Comparison of ENCODE assay signal across 9 cellular contexts in genomic region chr2:159185401-159186130, GRCh38.
DNase-seq lines count a peak whose midpoint lies in the region; ATAC-seq and TF ChIP-seq lines count a peak whose summit lies in the region.
"Had no signal": no experiment of that assay in that cellular context is flagged by ENCODE, and none has a peak within 500 bp of the region (broad histone marks: within the 10 kb centered on the region; RNA-seq: fewer than 3 reads in every experiment).

No MANE protein-coding gene starts in this region.

- H3K4me3 Mint-ChIP-seq in stimulated activated naive CD8-positive, alpha-beta T cell treated with anti-CD3 and anti-CD28 coated beads, Interleukin-15, amount 100 ng/mL, for 72 hours, result no peak overlapping the region
- no peak overlapping the region for H3K4me3 Mint-ChIP-seq in activated CD4-positive, alpha-beta memory T cell treated with anti-CD3 and anti-CD28 coated beads, Interleukin-2, amount 10 ng/mL, durations not matched to agents 7 days and 5 days
- H3K4me3 Mint-ChIP-seq in glutamatergic neuron (ENCODE audit: unreplicated experiment), result no peak overlapping the region

- CTCF ChIA-PET in AG04449 (lab: Yijun Ruan, JAX), result interaction anchor here (1.4 to 2.9 kb wide), 5 partner anchors 10 to 283 kb away, joined by 4 to 8 read pairs (median 5); no protein-coding TSS in a partner anchor
- CTCF ChIA-PET in activated CD4-positive, alpha-beta memory T cell treated with anti-CD3 and anti-CD28 coated beads, Interleukin-2, amount 10 ng/mL, durations not matched to agents 7 days and 5 days (lab: Charles Lee), result no interaction called here

- no peak overlapping the region for H3K4me3 ChIP-seq in AG04449 (ENCODE audit: low read depth, low read length)
- no peak overlapping the region for H3K4me3 ChIP-seq in OCI-LY1 (ENCODE audit: low read depth, low read length, poor library complexity, severe bottlenecking)
- no peak overlapping the region for H3K4me3 ChIP-seq in foreskin fibroblast (ENCODE audit: low read depth in 1 of 2, low read length in 2 of 2)

- POLR2A ChIA-PET in AG04449 (lab: Yijun Ruan, JAX), result interaction anchor here (0.6 kb wide), 1 partner anchor 187 kb away, joined by 3 read pairs; no protein-coding TSS in a partner anchor
- POLR2A ChIA-PET in activated CD4-positive, alpha-beta memory T cell treated with anti-CD3 and anti-CD28 coated beads, Interleukin-2, amount 10 ng/mL, durations not matched to agents 7 days and 5 days (lab: Charles Lee), result interaction anchor here (0.9 kb wide), 1 partner anchor 527 kb away, joined by 3 read pairs; the partner anchor contains the start of gene MARCHF7

- no peaks in the 10 kb centered on the region for H3F3A ChIP-seq in OCI-LY1 (ENCODE audit: insufficient read depth, low read length)

- no peaks in the 10 kb centered on the region for H3K9me2 ChIP-seq in OCI-LY1 (ENCODE audit: low read depth, low read length)

- no peak overlapping the region for H3K27ac ChIP-seq in OCI-LY1 (ENCODE audit: low read depth, low read length, poor library complexity, severe bottlenecking)
- H3K27ac ChIP-seq: epithelial cell of prostate had no signal

- H3K9me3 Mint-ChIP-seq in stimulated activated naive CD8-positive, alpha-beta T cell treated with anti-CD3 and anti-CD28 coated beads, Interleukin-15, amount 100 ng/mL, for 72 hours, result no peaks in the 10 kb centered on the region
- no peaks in the 10 kb centered on the region for H3K9me3 Mint-ChIP-seq in activated CD4-positive, alpha-beta memory T cell treated with anti-CD3 and anti-CD28 coated beads, Interleukin-2, amount 10 ng/mL, durations not matched to agents 7 days and 5 days
- peaks cover 2% of the 10 kb centered on the region for H3K9me3 Mint-ChIP-seq in glutamatergic neuron (ENCODE audit: unreplicated experiment)

- no peak overlapping the region for H3K27ac Mint-ChIP-seq in stimulated activated naive CD8-positive, alpha-beta T cell treated with anti-CD3 and anti-CD28 coated beads, Interleukin-15, amount 100 ng/mL, for 72 hours
- no peak overlapping the region for H3K27ac Mint-ChIP-seq in activated CD4-positive, alpha-beta memory T cell treated with anti-CD3 and anti-CD28 coated beads, Interleukin-2, amount 10 ng/mL, durations not matched to agents 7 days and 5 days
- H3K27ac Mint-ChIP-seq in glutamatergic neuron (ENCODE audit: unreplicated experiment), result no peak overlapping the region

- no peaks in the 10 kb centered on the region for H4K20me1 ChIP-seq in OCI-LY1 (ENCODE audit: insufficient read depth, low read length)

- in situ Hi-C loops in GM13977 (cut with MboI; ENCODE audit: low pct_unique_long_range_greater_than_20kb, low sequenced_read_pairs, unreplicated experiment), result no loop called here

- no peaks in the 10 kb centered on the region for H3K36me3 ChIP-seq in OCI-LY1 (ENCODE audit: insufficient read depth, low read length)

- TF ChIP-seq CTCF in AG04449 (IDR thresholded peaks at IDR 0.05; ENCODE audit: insufficient read depth, low read length, missing control alignments) (peak; percentile 38), GM13977 (IDR thresholded peaks at IDR 0.05; ENCODE audit: extremely low read depth, insufficient read depth, missing control alignments) (peak; percentile 47), OCI-LY1 (IDR thresholded peaks at IDR 0.05; ENCODE audit: low read length) (peak; percentile 42; the same call in 1 of the 2 replicates), foreskin fibroblast (IDR thresholded peaks at IDR 0.05; ENCODE audit: low read depth, low read length) (peak; percentile 46), glutamatergic neuron (IDR thresholded peaks at IDR 0.05; ENCODE audit: partially characterized antibody, unreplicated experiment) (no peak)

- H3K36me3 Mint-ChIP-seq in activated CD4-positive, alpha-beta memory T cell treated with anti-CD3 and anti-CD28 coated beads, Interleukin-2, amount 10 ng/mL, durations not matched to agents 7 days and 5 days (ENCODE audit: low read depth), result no peaks in the 10 kb centered on the region
- peaks cover 5% of the 10 kb centered on the region for H3K36me3 Mint-ChIP-seq in glutamatergic neuron (ENCODE audit: unreplicated experiment)

- no peaks in the 10 kb centered on the region for H3K27me3 ChIP-seq in OCI-LY1 (ENCODE audit: insufficient read depth, low read length)

- no peaks in the 10 kb centered on the region for H3K79me2 ChIP-seq in OCI-LY1 (ENCODE audit: insufficient read depth, low read length)

- peaks cover 7% of the 10 kb centered on the region for H3K4me1 Mint-ChIP-seq in stimulated activated naive CD8-positive, alpha-beta T cell treated with anti-CD3 and anti-CD28 coated beads, Interleukin-15, amount 100 ng/mL, for 72 hours
- H3K4me1 Mint-ChIP-seq in activated CD4-positive, alpha-beta memory T cell treated with anti-CD3 and anti-CD28 coated beads, Interleukin-2, amount 10 ng/mL, durations not matched to agents 7 days and 5 days, result peaks cover 3% of the 10 kb centered on the region
- H3K4me1 Mint-ChIP-seq in glutamatergic neuron (ENCODE audit: low read depth, unreplicated experiment), result peaks cover 2% of the 10 kb centered on the region

- DNase-seq in AG04449 (ENCODE audit: low read depth, low spot score), result no peak
- DNase-seq in GM13977 (ENCODE audit: low spot score), result peak; percentile 63
- peak in 1 of 2 donors; percentile 37 for DNase-seq in foreskin fibroblast
- DNase-seq in stimulated activated naive CD8-positive, alpha-beta T cell treated with anti-CD3 and anti-CD28 coated beads, Interleukin-15, amount 100 ng/mL, for 72 hours, result no peak
- DNase-seq in activated CD4-positive, alpha-beta memory T cell treated with anti-CD3 and anti-CD28 coated beads, Interleukin-2, amount 10 ng/mL, durations not matched to agents 7 days and 5 days, result no peak
- DNase-seq in glutamatergic neuron, result no peak

- ATAC-seq in HG02852 (IDR thresholded peaks at IDR 0.05; ENCODE audit: unreplicated experiment), result peak; percentile 65
- ATAC-seq in stimulated activated naive CD8-positive, alpha-beta T cell treated with anti-CD3 and anti-CD28 coated beads, Interleukin-15, amount 100 ng/mL, for 72 hours, result peak; percentile 45

- no peak overlapping the region for H3K4me2 ChIP-seq in OCI-LY1 (ENCODE audit: low read length)

- H3K27me3 Mint-ChIP-seq in stimulated activated naive CD8-positive, alpha-beta T cell treated with anti-CD3 and anti-CD28 coated beads, Interleukin-15, amount 100 ng/mL, for 72 hours, result no peaks in the 10 kb centered on the region
- H3K27me3 Mint-ChIP-seq in activated CD4-positive, alpha-beta memory T cell treated with anti-CD3 and anti-CD28 coated beads, Interleukin-2, amount 10 ng/mL, durations not matched to agents 7 days and 5 days, result no peaks in the 10 kb centered on the region
- H3K27me3 Mint-ChIP-seq in glutamatergic neuron (ENCODE audit: unreplicated experiment), result peaks cover 2% of the 10 kb centered on the region

- H3K9ac ChIP-seq in OCI-LY1 (ENCODE audit: low read length), result no peak overlapping the region

- H2AFZ ChIP-seq in OCI-LY1 (ENCODE audit: low read length), result no peak overlapping the region

- H3K9me3 ChIP-seq in OCI-LY1 (ENCODE audit: low read length), result no peaks in the 10 kb centered on the region

- H3K4me1 ChIP-seq in OCI-LY1 (ENCODE audit: insufficient read depth, low read length, severe bottlenecking), result no peaks in the 10 kb centered on the region
